ENCODE assay signal across 8 cellular contexts in the genomic region with DNA sequence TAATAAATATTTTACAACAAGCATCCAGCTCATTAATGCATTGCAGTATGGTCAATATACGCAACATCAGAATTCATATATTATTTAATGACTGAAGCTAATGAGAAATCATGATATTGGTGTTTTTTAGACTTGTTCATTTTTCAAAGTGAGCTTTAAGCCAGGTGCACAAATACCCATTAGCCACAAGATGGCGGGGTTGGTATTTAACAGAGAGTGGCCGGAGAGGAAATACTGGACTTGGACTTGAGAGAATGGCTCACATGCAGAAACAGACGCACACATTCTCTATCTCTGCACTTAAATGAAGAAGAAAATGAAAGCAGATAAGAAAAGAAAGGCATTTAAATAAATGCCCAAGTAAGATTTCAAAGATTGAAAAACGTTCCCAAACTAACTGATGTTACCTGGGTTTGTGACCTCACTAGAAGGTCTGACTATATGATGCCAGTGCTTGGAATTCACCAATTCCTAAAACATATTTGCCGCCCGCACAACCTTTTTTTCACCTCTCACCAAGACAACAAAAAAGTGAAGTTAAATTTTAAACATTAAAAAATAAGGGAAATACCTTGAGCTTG. TPM values are rescaled to one million over a fixed set of nuclear protein-coding genes. Genes with fewer than 3 reads are reported as not detected.
DNase-seq lines count a peak whose midpoint lies in the region; ATAC-seq and TF ChIP-seq lines count a peak whose summit lies in the region.

No MANE protein-coding gene starts in this region.

- H3K36me3 ChIP-seq in adipocyte (ENCODE audit: control insufficient read depth, insufficient read depth, low read length, severe bottlenecking) (no peaks in the 10 kb centered on the region), right atrium auricular region (no peaks in the 10 kb centered on the region)

- H3K4me1 ChIP-seq in adipocyte (ENCODE audit: control insufficient read depth, insufficient read depth, low read length) (no peaks in the 10 kb centered on the region), right atrium auricular region (no peaks in the 10 kb centered on the region)

- H3K4me3 ChIP-seq in adipocyte (ENCODE audit: low read length) (no peak overlapping the region), right atrium auricular region (no peak overlapping the region), retinal pigment epithelial cell (ENCODE audit: low read length) (no peak overlapping the region)

- H3K9me3 ChIP-seq in adipocyte (ENCODE audit: control insufficient read depth, low read length) (no peaks in the 10 kb centered on the region), right atrium auricular region (no peaks in the 10 kb centered on the region)

- H3K9ac ChIP-seq in adipocyte (ENCODE audit: low read length) = no peak overlapping the region

- DNase-seq in CD1c-positive myeloid dendritic cell (ENCODE audit: extremely low spot score) (peak; percentile 70), NCI-H2029 treated with DMSO at 0.1 percent for 48 hours (lab: John Stamatoyannopoulos, UW) (peak; percentile 43), adipocyte (ENCODE audit: low read depth) (peak; percentile 85), right atrium auricular region (ENCODE audit: low spot score) (no peak), retinal pigment epithelial cell (ENCODE audit: low read depth) (peak; percentile 40), OCI-M2 (lab: John Stamatoyannopoulos, UW; ENCODE audit: unreplicated experiment) (no peak)

- peak; percentile 68 for ATAC-seq in GM18502 (IDR thresholded peaks at IDR 0.05; ENCODE audit: poor library complexity, unreplicated experiment)
- peak; percentile 57 for ATAC-seq in HG02943 (IDR thresholded peaks at IDR 0.05; ENCODE audit: low read depth, unreplicated experiment)

- H3K27ac ChIP-seq in right atrium auricular region = no peak overlapping the region

- TF ChIP-seq CTCF in right atrium auricular region (IDR thresholded peaks at IDR 0.05) (peak; percentile 65 to 86), retinal pigment epithelial cell (conservative IDR thresholded peaks at IDR 0.05; ENCODE audit: low read depth, low read length) (peak; percentile 85)

- H3K27me3 ChIP-seq in adipocyte (replicated peaks; ENCODE audit: control insufficient read depth, insufficient read depth, low read length) (peaks cover 19% of the 10 kb centered on the region), right atrium auricular region (no peaks in the 10 kb centered on the region)

RNA-seq across cellular contexts. Expression of gene CRBN, which starts 21.2 kb away (rescaled TPM):
- 10 to 100 TPM; 37.3 to 37.5 TPM for total RNA-seq in right atrium auricular region

Comparison
In these comparisons a context has a peak if more than half of its experiments do, and no peak if none do; other contexts are left out.
1. DNase-seq: peak in CD1c-positive myeloid dendritic cell (single experiment), NCI-H2029 treated with DMSO at 0.1 percent for 48 hours (single experiment), adipocyte (single experiment) and retinal pigment epithelial cell (single experiment); none in right atrium auricular region (single experiment) and OCI-M2 (single experiment).